13 cellular contexts compared by ENCODE assay signal in the genomic region with DNA sequence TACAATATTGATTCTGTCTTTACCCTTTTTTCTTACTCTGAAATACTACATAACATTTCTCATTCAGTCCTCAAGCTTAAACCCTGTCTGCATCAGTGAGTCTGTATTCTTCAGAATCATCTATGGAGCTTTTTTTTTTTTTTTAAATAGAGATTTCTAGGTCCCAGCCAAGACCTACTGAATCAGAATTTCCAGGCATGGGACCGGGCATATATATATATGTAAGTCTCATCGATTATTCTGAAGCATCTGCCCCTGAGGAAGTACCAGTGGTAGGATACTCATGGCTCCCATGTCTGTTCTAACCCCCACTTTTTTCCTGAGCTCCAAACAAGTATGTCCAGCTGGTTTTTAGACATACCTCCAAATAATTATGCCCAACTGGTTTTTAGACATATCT. TPM values are rescaled to one million over a fixed set of nuclear protein-coding genes. Genes with fewer than 3 reads are reported as not detected.
DNase-seq lines count a peak whose midpoint lies in the region; ATAC-seq, FAIRE-seq and TF ChIP-seq lines count a peak whose summit lies in the region.
"Had no signal": no experiment of that assay in that cellular context is flagged by ENCODE, and none has a peak within 500 bp of the region (broad histone marks: within the 10 kb centered on the region; RNA-seq: fewer than 3 reads in every experiment).

No MANE protein-coding gene starts in this region.

- dilution Hi-C loops in keratinocyte (cut with MboI; ENCODE audit: extremely low pct_ligation_motif_present, low sequenced_read_pairs) = no loop called here

- TF ChIP-seq POLR2A in thyroid gland (IDR thresholded peaks at IDR 0.05) = no peak

- intact Hi-C loops in thyroid gland (cut with DNase I) = no loop called here

- 91 to 94% methylated on average over 2 of the region's 2 CpGs for WGBS in thyroid gland, 2 donors

- H3K27ac ChIP-seq in HUES48 (ENCODE audit: low read depth, low read length) (peak overlapping the region; percentile 31), keratinocyte (ENCODE audit: control insufficient read depth, insufficient read depth, low read length) (peak overlapping the region; percentile 88), thyroid gland (peak overlapping the region; percentile 54 to 74 (median 68))
- H3K27ac ChIP-seq: Peyer's patch had no signal

- H3K27me3 ChIP-seq in HUES48 (ENCODE audit: control insufficient read depth, insufficient read depth, low read length) = no peaks in the 10 kb centered on the region
- no peaks in the 10 kb centered on the region for H3K27me3 ChIP-seq in keratinocyte (ENCODE audit: control insufficient read depth, extremely low read depth, insufficient read depth, low read length)
- no peaks in the 10 kb centered on the region for H3K27me3 ChIP-seq in thyroid gland
- H3K27me3 ChIP-seq: adrenal gland, Peyer's patch had no signal

- H3K4me3 ChIP-seq in HUES48 (ENCODE audit: low read depth, low read length) (no peak overlapping the region), keratinocyte (ENCODE audit: control insufficient read depth in 2 of 3, extremely low read depth in 1 of 3, insufficient read depth in 2 of 3, low read depth in 1 of 3, low read length in 3 of 3) (peak overlapping the region in 1 of 3 experiments; percentile 29), thyroid gland (replicated peaks in 1 of 3) (no peak overlapping the region)
- H3K4me3 ChIP-seq: adrenal gland, Peyer's patch had no signal

- no peaks in the 10 kb centered on the region for H3K9me1 ChIP-seq in keratinocyte (ENCODE audit: control insufficient read depth, extremely low read depth, insufficient read depth, low read length)

- no peaks in the 10 kb centered on the region for H4K20me1 ChIP-seq in keratinocyte (ENCODE audit: control insufficient read depth, extremely low read depth, insufficient read depth, low read length)

- TF ChIP-seq CTCF in keratinocyte (optimal IDR thresholded peaks at IDR 0.05 in 1 of 3, IDR thresholded peaks at IDR 0.05 in 1 of 3, conservative IDR thresholded peaks at IDR 0.05 in 1 of 3; ENCODE audit: extremely low read depth in 1 of 3, insufficient read depth in 2 of 3, low read length in 3 of 3) (no peak), thyroid gland (IDR thresholded peaks at IDR 0.05) (no peak), progenitor cell of endocrine pancreas (IDR thresholded peaks at IDR 0.05; ENCODE audit: unreplicated experiment) (no peak)

- H3K4me2 ChIP-seq in keratinocyte (ENCODE audit: control insufficient read depth, extremely low read depth, insufficient read depth, low read depth, low read length) = peak overlapping the region; percentile 59

- H3K36me3 ChIP-seq in HUES48 (ENCODE audit: control insufficient read depth, insufficient read depth, low read length) (peaks cover 70% of the 10 kb centered on the region), keratinocyte (ENCODE audit: control insufficient read depth in 2 of 2, extremely low read depth in 1 of 2, insufficient read depth in 2 of 2, low read length in 2 of 2) (peaks cover 9 to 30% of the 10 kb centered on the region in 2 experiments), thyroid gland (peaks cover 16 to 18% of the 10 kb centered on the region in 2 donors)

- no peaks in the 10 kb centered on the region for H3K9me3 ChIP-seq in HUES48 (ENCODE audit: control insufficient read depth, insufficient read depth, low read length)
- no peaks in the 10 kb centered on the region for H3K9me3 ChIP-seq in keratinocyte (ENCODE audit: control insufficient read depth, low read depth, low read length)
- H3K9me3 ChIP-seq in thyroid gland = no peaks in the 10 kb centered on the region
- H3K9me3 ChIP-seq: adrenal gland, Peyer's patch had no signal

- peak overlapping the region; percentile 23 for H3K27ac Mint-ChIP-seq in activated naive CD8-positive, alpha-beta T cell treated with anti-CD3 and anti-CD28 coated beads for 36 hours
- no peak overlapping the region for H3K27ac Mint-ChIP-seq in progenitor cell of endocrine pancreas

- no peak overlapping the region for H3K4me3 Mint-ChIP-seq in activated naive CD8-positive, alpha-beta T cell treated with anti-CD3 and anti-CD28 coated beads for 36 hours
- H3K4me3 Mint-ChIP-seq in progenitor cell of endocrine pancreas (ENCODE audit: low read depth) = no peak overlapping the region

- peaks cover 70% of the 10 kb centered on the region for H3K79me2 ChIP-seq in keratinocyte (ENCODE audit: control insufficient read depth, insufficient read depth, low read length)

- no peak for DNase-seq in activated naive CD8-positive, alpha-beta T cell treated with anti-CD3 and anti-CD28 coated beads for 36 hours
- no peak for DNase-seq in keratinocyte (ENCODE audit: low read depth, low spot score)
- no peak for DNase-seq in thyroid gland
- no peak for DNase-seq in progenitor cell of endocrine pancreas (ENCODE audit: low spot score, unreplicated experiment)
- no peak for DNase-seq in stimulated activated CD4-positive, alpha-beta T cell treated with anti-CD3 and anti-CD28 coated beads, Interleukin-1b, Interleukin-23, amount 100 ng/mL, for 48 hours
- DNase-seq: CD8-positive, alpha-beta memory T cell; GF-D8; NCI-H1417; NCI-H446 treated with DMSO at 0.1 percent for 48 hours; Peyer's patch had no signal

- peaks cover 56% of the 10 kb centered on the region for H3K4me1 Mint-ChIP-seq in activated naive CD8-positive, alpha-beta T cell treated with anti-CD3 and anti-CD28 coated beads for 36 hours
- peaks cover 15% of the 10 kb centered on the region for H3K4me1 Mint-ChIP-seq in progenitor cell of endocrine pancreas (ENCODE audit: low read depth)

- H3K9ac ChIP-seq in HUES48 (ENCODE audit: low read depth, low read length) (no peak overlapping the region), keratinocyte (ENCODE audit: control insufficient read depth, extremely low read depth, insufficient read depth, low read length) (peak overlapping the region; percentile 61)

- H3K36me3 Mint-ChIP-seq in activated naive CD8-positive, alpha-beta T cell treated with anti-CD3 and anti-CD28 coated beads for 36 hours = peaks cover 55% of the 10 kb centered on the region
- peaks cover 38% of the 10 kb centered on the region for H3K36me3 Mint-ChIP-seq in progenitor cell of endocrine pancreas (ENCODE audit: insufficient read depth)

- H2AFZ ChIP-seq in keratinocyte (ENCODE audit: control insufficient read depth, low read length) = no peak overlapping the region

- no peaks in the 10 kb centered on the region for H3K9me3 Mint-ChIP-seq in activated naive CD8-positive, alpha-beta T cell treated with anti-CD3 and anti-CD28 coated beads for 36 hours
- no peaks in the 10 kb centered on the region for H3K9me3 Mint-ChIP-seq in progenitor cell of endocrine pancreas (ENCODE audit: low read depth)
- H3K9me3 Mint-ChIP-seq: CD8-positive, alpha-beta memory T cell had no signal

- ATAC-seq in GM21423 (IDR thresholded peaks at IDR 0.05; ENCODE audit: unreplicated experiment) = no peak

- H3K4me1 ChIP-seq in HUES48 (ENCODE audit: control insufficient read depth, insufficient read depth, low read length) (peaks cover under 1% of the 10 kb centered on the region; the same call in 1 of the 2 replicates), keratinocyte (ENCODE audit: control insufficient read depth, extremely low read depth, insufficient read depth, low read length) (peaks cover 39% of the 10 kb centered on the region), thyroid gland (peaks cover 51 to 61% of the 10 kb centered on the region in 2 donors)

- H3K27me3 Mint-ChIP-seq in activated naive CD8-positive, alpha-beta T cell treated with anti-CD3 and anti-CD28 coated beads for 36 hours = no peaks in the 10 kb centered on the region
- H3K27me3 Mint-ChIP-seq in progenitor cell of endocrine pancreas = no peaks in the 10 kb centered on the region
- H3K27me3 Mint-ChIP-seq: CD8-positive, alpha-beta memory T cell had no signal

- FAIRE-seq in keratinocyte (lab: Jason Lieb, UNC) = no peak

RNA-seq across cellular contexts. Expression of a gene that starts 6.1 kb away (rescaled TPM):
- total RNA-seq in activated naive CD8-positive, alpha-beta T cell treated with anti-CD3 and anti-CD28 coated beads for 36 hours = 100 to 1,000 TPM in 1 of 2 experiments, 10 to 100 TPM in 1; 98.5 to 107 TPM
- 52.9 to 92.6 TPM (median 90.2 TPM) in 3 replicates for polyA plus RNA-seq in keratinocyte
- polyA plus RNA-seq in keratinocyte (2011; ENCODE audit: low read depth) = 28.2 TPM
- polyA plus RNA-seq in keratinocyte (2011; cell fraction: cytosol; rRNA removed) = 62.7 and 107 TPM in 2 replicates
- polyA plus RNA-seq in keratinocyte (2011; cell fraction: nucleus; rRNA removed) = 129 and 167 TPM in 2 replicates
- 53.1 and 62.8 TPM in 2 replicates for polyA plus RNA-seq in keratinocyte (2012; ENCODE audit: low replicate concordance)
- 41.9 to 55.1 TPM (median 42.5 TPM) in 3 replicates for polyA minus RNA-seq in keratinocyte
- 34.1 TPM for polyA minus RNA-seq in keratinocyte (2011; cell fraction: cytosol; rRNA and poly(A)+ RNA removed)
- 33.2 and 61.5 TPM in 2 replicates for polyA minus RNA-seq in keratinocyte (2011; cell fraction: nucleus; rRNA and poly(A)+ RNA removed)
- total RNA-seq in thyroid gland = 10 to 100 TPM; 75.5 to 94.2 (median 81.8) TPM
- 115 TPM in 2 replicates for total RNA-seq in progenitor cell of endocrine pancreas

RNA-seq across cellular contexts. Expression of a gene that starts 33.8 kb away (rescaled TPM):
- 1 to 10 TPM; 2.3 to 3.1 TPM for total RNA-seq in activated naive CD8-positive, alpha-beta T cell treated with anti-CD3 and anti-CD28 coated beads for 36 hours
- 0.34 to 0.36 TPM (median 0.34 TPM) in 3 replicates for polyA plus RNA-seq in keratinocyte
- 0.05 TPM for polyA plus RNA-seq in keratinocyte (2011; ENCODE audit: low read depth)
- polyA plus RNA-seq in keratinocyte (2011; cell fraction: cytosol; rRNA removed) = 0.17 and 0.40 TPM in 2 replicates
- polyA plus RNA-seq in keratinocyte (2011; cell fraction: nucleus; rRNA removed) = 0.34 and 0.36 TPM in 2 replicates
- 0.22 and 0.34 TPM in 2 replicates for polyA plus RNA-seq in keratinocyte (2012; ENCODE audit: low replicate concordance)
- 0.26 to 0.33 TPM (median 0.26 TPM) in 3 replicates for polyA minus RNA-seq in keratinocyte
- 0.58 TPM for polyA minus RNA-seq in keratinocyte (2011; cell fraction: cytosol; rRNA and poly(A)+ RNA removed)
- polyA minus RNA-seq in keratinocyte (2011; cell fraction: nucleus; rRNA and poly(A)+ RNA removed) = 0.31 and 0.32 TPM in 2 replicates
- total RNA-seq in thyroid gland (10 to 100 TPM; 34.1 to 72.7 (median 49.5) TPM), progenitor cell of endocrine pancreas (5.3 and 5.4 TPM in 2 replicates)

Comparison
In these comparisons a context has a peak if more than half of its experiments do, and no peak if none do; other contexts are left out.
1. H3K27ac ChIP-seq: peak in every context shown above with its lines; median percentile 88 in keratinocyte; 68 in thyroid gland; 31 in HUES48.